Comparison of ENCODE assay signal across 8 cellular contexts in the genomic region with DNA sequence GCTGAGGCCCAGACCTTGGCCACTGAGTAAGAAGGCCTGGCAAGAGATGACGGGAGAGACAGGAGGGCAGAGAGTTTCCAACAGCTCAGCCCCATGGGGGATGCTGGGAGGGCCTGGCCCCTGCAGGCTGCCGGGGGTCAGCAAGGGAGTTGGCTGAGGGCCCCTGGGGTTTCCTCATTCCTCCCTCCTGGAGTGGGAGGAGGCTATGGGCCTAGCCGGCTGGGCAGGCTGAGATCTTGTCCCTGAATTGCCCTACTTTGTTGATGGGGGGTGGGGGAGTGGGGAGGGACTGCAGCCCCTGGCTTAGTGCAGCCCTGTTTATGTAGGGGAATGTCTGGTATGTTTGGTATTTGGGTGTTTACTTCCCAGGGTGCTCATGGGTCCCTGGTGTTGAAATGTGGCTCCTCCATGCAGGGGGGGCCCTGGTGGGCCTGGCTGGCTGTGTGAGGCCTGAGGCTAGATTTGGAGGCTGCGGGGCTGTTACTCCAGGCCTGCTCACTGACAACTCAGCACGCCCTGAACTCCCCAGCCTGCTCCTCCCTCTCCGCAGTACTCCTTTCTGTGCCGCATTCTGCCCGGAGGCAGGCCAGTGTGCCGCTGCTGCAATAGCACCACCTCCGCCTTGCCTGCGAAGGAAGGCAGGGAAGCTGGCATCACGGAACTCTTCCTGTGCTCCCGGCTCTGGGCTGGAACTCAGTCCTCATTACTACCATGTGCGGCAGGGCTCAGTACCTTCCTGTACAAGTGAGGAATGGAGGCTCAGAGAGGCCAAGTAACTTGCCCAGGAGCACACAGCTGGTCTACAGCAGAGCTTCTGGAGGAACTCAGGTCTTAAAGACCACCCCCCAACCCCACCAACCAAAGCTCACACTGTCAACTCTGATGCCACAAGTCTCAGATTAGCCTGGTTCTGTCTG. TPM values are rescaled to one million over a fixed set of nuclear protein-coding genes. Genes with fewer than 3 reads are reported as not detected.
DNase-seq lines count a peak whose midpoint lies in the region; ATAC-seq, FAIRE-seq and TF ChIP-seq lines count a peak whose summit lies in the region.

No MANE protein-coding gene starts in this region.

- H3K79me2 ChIP-seq in H9 (ENCODE audit: insufficient read depth, low read length) (peaks cover 2% of the 10 kb centered on the region; the same call in 1 of the 2 replicates), K562 (ENCODE audit: control insufficient read depth, insufficient read depth, low read length) (no peaks in the 10 kb centered on the region)

- no peak overlapping the region for H3K4me3 ChIP-seq in K562
- peak overlapping the region; percentile 13; the same call in 1 of the 2 replicates for H3K4me3 ChIP-seq in iPS-20b (ENCODE audit: low read length)
- no peak overlapping the region for H3K4me3 ChIP-seq in skin epidermis

- H2AK5ac ChIP-seq in H9 (ENCODE audit: insufficient read length, low read length): no peak overlapping the region

- in situ Hi-C loops in K562 (cut with MboI): no loop called here

- H2BK15ac ChIP-seq in H9 (ENCODE audit: low read depth, low read length): no peak overlapping the region; the same call in 1 of the 2 replicates

- peak overlapping the region; percentile 40 for H2BK120ac ChIP-seq in H9 (ENCODE audit: low read depth, low read length, poor library complexity, severe bottlenecking)

- H3K27ac ChIP-seq in H9 (ENCODE audit: insufficient read length, low read depth, low read length) (peak overlapping the region; percentile 87), K562 (ENCODE audit: extremely low read depth, low read depth, low read length) (no peak overlapping the region), iPS-20b (ENCODE audit: low read length) (peak overlapping the region; percentile 11), skin epidermis (peak overlapping the region in 20 of 21 experiments; percentile 5 to 73 (median 54))

- H3K4me2 ChIP-seq in H9 (ENCODE audit: insufficient read depth, insufficient read length, low read length) (no peak overlapping the region), K562 (ENCODE audit: insufficient read depth, low read length) (no peak overlapping the region)

- H3K36me3 ChIP-seq in K562 (ENCODE audit: control insufficient read depth, insufficient read depth, low read length): no peaks in the 10 kb centered on the region
- no peaks in the 10 kb centered on the region; the same call in 1 of the 2 replicates for H3K36me3 ChIP-seq in iPS-20b (ENCODE audit: insufficient read depth, low read depth, low read length)

- no peaks in the 10 kb centered on the region for H3K27me3 Mint-ChIP-seq in H9 (ENCODE audit: low read depth)

- no peak for FAIRE-seq in K562 (lab: Jason Lieb, UNC)

- peak overlapping the region; percentile 43 for H3K9ac ChIP-seq in H9 (ENCODE audit: extremely low read depth, insufficient read length, low read length)
- peak overlapping the region in 1 of 2 experiments; percentile 64; a peak in 2 of 4 replicates for H3K9ac ChIP-seq in K562 (ENCODE audit: insufficient read depth in 1 of 2, low read depth in 2 of 2, low read length in 2 of 2)
- H3K9ac ChIP-seq in iPS-20b (ENCODE audit: low read depth, low read length): peak overlapping the region; percentile 74

- no peak for TF ChIP-seq RAD21 in K562 (CRISPR knock-in tag; conservative IDR thresholded peaks at IDR 0.05 in 1 of 2, IDR thresholded peaks at IDR 0.05 in 1 of 2)

- peak overlapping the region; percentile 51 for H4K8ac ChIP-seq in H9 (replicated peaks; ENCODE audit: insufficient read length, low read depth, low read length)

- ATAC-seq in K562: no peak
- ATAC-seq in HG03460 (IDR thresholded peaks at IDR 0.05; ENCODE audit: unreplicated experiment): no peak
- ATAC-seq in HG03097 (IDR thresholded peaks at IDR 0.05; ENCODE audit: low FRiP score, unreplicated experiment): no peak

- H3K79me1 ChIP-seq in H9 (ENCODE audit: insufficient read depth, low read depth, low read length, poor library complexity, severe bottlenecking): no peaks in the 10 kb centered on the region

- peak overlapping the region; percentile 88 for H3K14ac ChIP-seq in H9 (ENCODE audit: insufficient read depth, low read length)

- H3K9me3 Mint-ChIP-seq in H9: no peaks in the 10 kb centered on the region

- H2BK5ac ChIP-seq in H9 (ENCODE audit: insufficient read length, low read length): peak overlapping the region; percentile 67

- H3K18ac ChIP-seq in H9 (ENCODE audit: insufficient read length, low read depth, low read length): peak overlapping the region; percentile 90

- WGBS in H9 (ENCODE audit: extremely low coverage, insufficient read length, low lambda C conversion rate): no CpG with 5 or more reads among the region's 14 CpGs
- WGBS in K562 (ENCODE audit: insufficient coverage, low coverage, missing lambda C conversion rate): 82% methylated on average over 7 of the region's 14 CpGs

- H2BK20ac ChIP-seq in H9 (ENCODE audit: low read depth, low read length, poor library complexity, severe bottlenecking): no peak overlapping the region

- CTCF ChIA-PET in K562 (lab: Yijun Ruan, JAX; ENCODE audit: low intra/inter-chr PET ratio): interaction anchor here (1.1 kb wide), 1 partner anchor 146 kb away, joined by 4 read pairs; no protein-coding TSS in a partner anchor

- intact Hi-C loops in K562 (cut with micrococcal nuclease): no loop called here

- TF ChIP-seq EP300 in K562 (IDR thresholded peaks at IDR 0.05; ENCODE audit: low read length): no peak

- H3K4ac ChIP-seq in H9 (ENCODE audit: low read depth, low read length): no peak overlapping the region; the same call in 1 of the 2 replicates

- peak overlapping the region; percentile 97 for H4K5ac ChIP-seq in H9 (ENCODE audit: insufficient read length, low read depth, low read length)

- H3K23ac ChIP-seq in H9 (ENCODE audit: insufficient read length, low read depth, low read length): no peak overlapping the region

- DNase-seq in H9 (peak; percentile 94), K562 (ENCODE audit: extremely low read depth in 1 of 4, low spot score in 3 of 4) (no peak), RKO (ENCODE audit: low spot score) (no peak)
- DNase-seq in stimulated activated CD4-positive, alpha-beta T cell treated with anti-CD3 and anti-CD28 coated beads, Interleukin-1b, Interleukin-23, amount 100 ng/mL, for 48 hours: no peak

- H2BK12ac ChIP-seq in H9 (ENCODE audit: insufficient read length, low read depth, low read length): peak overlapping the region; percentile 67

- peak overlapping the region; percentile 1 for H3T11ph ChIP-seq in H9 (ENCODE audit: low read length)

- no peak for TF ChIP-seq POLR2A in K562 (conservative IDR thresholded peaks at IDR 0.05)

- POLR2A ChIA-PET in K562 (lab: Yijun Ruan, JAX): no interaction called here

- H3K9me3 ChIP-seq in H9 (ENCODE audit: control insufficient read depth, low read depth, low read length): no peaks in the 10 kb centered on the region
- no peaks in the 10 kb centered on the region for H3K9me3 ChIP-seq in K562 (replicated peaks; ENCODE audit: control insufficient read depth, insufficient read depth, low read depth, low read length)
- H3K9me3 ChIP-seq in iPS-20b (ENCODE audit: insufficient read depth, low read depth, low read length): no peaks in the 10 kb centered on the region

- no TSS peak for BruUV-seq in K562 (replicated peaks; lab: Mats Ljungman, UMichigan)

- H4K20me1 ChIP-seq in H9 (ENCODE audit: control insufficient read depth, insufficient read depth, insufficient read length) (no peaks in the 10 kb centered on the region), K562 (replicated peaks; ENCODE audit: control insufficient read depth, insufficient read depth, low read length) (0 out of 2 replicates have a peak, but pooled peaks cover 5% of the 10 kb centered on the region)

- H3K4me3 Mint-ChIP-seq in H9: peak overlapping the region in 1 of 2 experiments; percentile 69; a peak in 3 of 5 replicates

- H3K27me3 ChIP-seq in H9 (ENCODE audit: insufficient read depth, low read length) (no peaks in the 10 kb centered on the region), K562 (ENCODE audit: control insufficient read depth in 2 of 2, insufficient read depth in 2 of 2, low read length in 2 of 2) (no peaks in the 10 kb centered on the region), iPS-20b (ENCODE audit: insufficient read depth, low read length) (no peaks in the 10 kb centered on the region)

- H3K9me1 ChIP-seq in K562 (ENCODE audit: control insufficient read depth, insufficient read depth, low read length): peaks cover 2% of the 10 kb centered on the region

- H3K4me1 ChIP-seq in H9 (ENCODE audit: insufficient read depth, low read length) (peaks cover 7% of the 10 kb centered on the region; the same call in 1 of the 2 replicates), K562 (replicated peaks in 1 of 2; ENCODE audit: control insufficient read depth in 2 of 2, insufficient read depth in 2 of 2, low read length in 2 of 2) (peaks cover 0 to 14% of the 10 kb centered on the region in 2 experiments; a peak in 3 of 5 replicates), iPS-20b (ENCODE audit: insufficient read depth, low read length) (peaks cover 31% of the 10 kb centered on the region)

- H2AFZ ChIP-seq in H9 (ENCODE audit: low read length) (no peak overlapping the region), K562 (ENCODE audit: low read depth, low read length) (no peak overlapping the region)

- no peaks in the 10 kb centered on the region for H3K23me2 ChIP-seq in H9 (ENCODE audit: insufficient read length, low read depth, low read length, poor library complexity, severe bottlenecking)

- H3K56ac ChIP-seq in H9 (ENCODE audit: insufficient read length, low read depth, low read length): no peak overlapping the region

- H3K4me1 Mint-ChIP-seq in H9: peaks cover 66 to 81% of the 10 kb centered on the region in 2 experiments

- H4K91ac ChIP-seq in H9 (ENCODE audit: insufficient read length, low read depth, low read length): peak overlapping the region; percentile 56

- H3K27ac Mint-ChIP-seq in H9: peak overlapping the region; percentile 98 to 100 (median 100)

- TF ChIP-seq CTCF in H9 (conservative IDR thresholded peaks at IDR 0.05): no peak
- TF ChIP-seq CTCF in K562 (IDR thresholded peaks at IDR 0.05 in 2 of 3, conservative IDR thresholded peaks at IDR 0.05 in 1 of 3; ENCODE audit: insufficient read depth in 2 of 3, low read depth in 1 of 3, low read length in 3 of 3): no peak

- H3K36me3 Mint-ChIP-seq in H9 (ENCODE audit: insufficient read depth in 1 of 3, low read depth in 3 of 3): peaks cover 0 to 15% (median 5%) of the 10 kb centered on the region in 3 experiments; a peak in 4 of 7 replicates

RNA-seq across cellular contexts. Expression of a gene that starts 25.3 kb away (rescaled TPM):
- total RNA-seq in H9 (2021) (22.8 and 24.7 TPM in 2 replicates), K562 (2014; rRNA removed) (13.8 and 16.7 TPM in 2 replicates), K562 (2014; rRNA removed; fragmentation: Illumina TruSeq; extraction: Trizol) (2.5 and 3.1 TPM in 2 replicates), K562 (2015; rRNA removed; fragmentation: Illumina TruSeq; extraction: Trizol) (1.7 and 2.4 TPM in 2 replicates), K562 (2021) (8.9 and 9.6 TPM in 2 replicates)
- 1.3 and 2.2 TPM in 2 replicates for total RNA-seq in K562 (2011; cell fraction: chromatin; rRNA removed; ENCODE audit: low replicate concordance)
- total RNA-seq in K562 (2011; cell fraction: nucleolus; rRNA removed): 0.67 and 1.3 TPM in 2 replicates
- 1.5 and 1.6 TPM in 2 replicates for total RNA-seq in K562 (2011; cell fraction: nucleoplasm; rRNA removed)
- polyA plus RNA-seq in K562 (2011; rRNA removed) (0.78 and 4.6 TPM in 2 replicates), K562 (2014; fragmentation: Illumina TruSeq; extraction: Trizol) (4.6 and 5.4 TPM in 2 replicates), K562 (2014; fragmentation: Nextera tagmentation; extraction: Ambion mirVana) (under 1 TPM; 0.27 to 0.34 TPM), K562 (2014; rRNA removed) (8.5 and 16.5 TPM in 2 replicates)
- polyA plus RNA-seq in K562 (2011; cell fraction: cytosol; rRNA removed): 1.1 and 4.4 TPM in 2 replicates
- 1.1 and 4.5 TPM in 2 replicates for polyA plus RNA-seq in K562 (2011; cell fraction: nucleus; rRNA removed)
- 2.0 and 14.4 TPM in 2 replicates for polyA plus RNA-seq in K562 (2012)
- polyA minus RNA-seq in K562 (2011; rRNA and poly(A)+ RNA removed): 0.53 and 2.8 TPM in 2 replicates
- 7.4 TPM in 1 of 2 replicates, not detected in the other for polyA minus RNA-seq in K562 (2011; cell fraction: cytosol; rRNA and poly(A)+ RNA removed)
- polyA minus RNA-seq in K562 (2011; cell fraction: nucleus; rRNA and poly(A)+ RNA removed): 0.40 and 3.4 TPM in 2 replicates
